Comparison of ENCODE assay signal across 13 cellular contexts in genomic region chr6:40910260-40910893, GRCh38.
DNase-seq lines count a peak whose midpoint lies in the region; ATAC-seq, FAIRE-seq and TF ChIP-seq lines count a peak whose summit lies in the region.
"Had no signal": no experiment of that assay in that cellular context is flagged by ENCODE, and none has a peak within 500 bp of the region (broad histone marks: within the 10 kb centered on the region; RNA-seq: fewer than 3 reads in every experiment).

No MANE protein-coding gene starts in this region.

- DNase-seq in activated CD4-positive, alpha-beta T cell treated with anti-CD3 and anti-CD28 coated beads for 36 hours = no peak
- DNase-seq in activated CD4-positive, alpha-beta T cell treated with anti-CD3 and anti-CD28 coated beads, Interleukin-2, amount 50 U/mL, for 1 hour = no peak
- DNase-seq in activated naive CD8-positive, alpha-beta T cell treated with anti-CD3 and anti-CD28 coated beads, Interleukin-2, amount 50 U/mL, for 24 hours = no peak
- no peak for DNase-seq in activated naive CD8-positive, alpha-beta T cell treated with anti-CD3 and anti-CD28 coated beads for 36 hours
- DNase-seq in bronchial epithelial cell (ENCODE audit: low read depth) (peak; percentile 41), endothelial cell (ENCODE audit: low spot score) (no peak), NCI-H1092 (lab: John Stamatoyannopoulos, UW) (no peak)
- DNase-seq: BE2C; CD4-positive, alpha-beta memory T cell had no signal

- peaks cover 7% of the 10 kb centered on the region for H3K4me1 Mint-ChIP-seq in activated CD4-positive, alpha-beta T cell treated with anti-CD3 and anti-CD28 coated beads for 36 hours
- peaks cover 3% of the 10 kb centered on the region for H3K4me1 Mint-ChIP-seq in activated naive CD8-positive, alpha-beta T cell treated with anti-CD3 and anti-CD28 coated beads, Interleukin-2, amount 50 U/mL, for 24 hours
- peaks cover 1% of the 10 kb centered on the region for H3K4me1 Mint-ChIP-seq in activated naive CD8-positive, alpha-beta T cell treated with anti-CD3 and anti-CD28 coated beads for 36 hours
- H3K4me1 Mint-ChIP-seq in endothelial cell (ENCODE audit: unreplicated experiment) = peaks cover 5% of the 10 kb centered on the region
- H3K4me1 Mint-ChIP-seq: CD4-positive, alpha-beta memory T cell had no signal

- H3K4me3 ChIP-seq in bronchial epithelial cell (ENCODE audit: low read depth, low read length) = no peak overlapping the region
- H3K4me3 ChIP-seq: GM12878 had no signal

- H3K27me3 Mint-ChIP-seq in activated CD4-positive, alpha-beta T cell treated with anti-CD3 and anti-CD28 coated beads for 36 hours = peaks cover 8% of the 10 kb centered on the region
- peaks cover 10% of the 10 kb centered on the region for H3K27me3 Mint-ChIP-seq in activated naive CD8-positive, alpha-beta T cell treated with anti-CD3 and anti-CD28 coated beads, Interleukin-2, amount 50 U/mL, for 24 hours
- peaks cover 18% of the 10 kb centered on the region for H3K27me3 Mint-ChIP-seq in activated naive CD8-positive, alpha-beta T cell treated with anti-CD3 and anti-CD28 coated beads for 36 hours
- peaks cover 1% of the 10 kb centered on the region for H3K27me3 Mint-ChIP-seq in endothelial cell (ENCODE audit: unreplicated experiment)

- H3K9me3 Mint-ChIP-seq in activated CD4-positive, alpha-beta T cell treated with anti-CD3 and anti-CD28 coated beads for 36 hours (ENCODE audit: low read depth) = no peaks in the 10 kb centered on the region
- H3K9me3 Mint-ChIP-seq in activated naive CD8-positive, alpha-beta T cell treated with anti-CD3 and anti-CD28 coated beads, Interleukin-2, amount 50 U/mL, for 24 hours = no peaks in the 10 kb centered on the region
- no peaks in the 10 kb centered on the region for H3K9me3 Mint-ChIP-seq in activated naive CD8-positive, alpha-beta T cell treated with anti-CD3 and anti-CD28 coated beads for 36 hours
- H3K9me3 Mint-ChIP-seq in endothelial cell (ENCODE audit: unreplicated experiment) = no peaks in the 10 kb centered on the region

- no peaks in the 10 kb centered on the region for H3K36me3 Mint-ChIP-seq in activated CD4-positive, alpha-beta T cell treated with anti-CD3 and anti-CD28 coated beads for 36 hours (ENCODE audit: low read depth)
- H3K36me3 Mint-ChIP-seq in activated naive CD8-positive, alpha-beta T cell treated with anti-CD3 and anti-CD28 coated beads, Interleukin-2, amount 50 U/mL, for 24 hours (ENCODE audit: low read depth) = no peaks in the 10 kb centered on the region
- no peaks in the 10 kb centered on the region for H3K36me3 Mint-ChIP-seq in activated naive CD8-positive, alpha-beta T cell treated with anti-CD3 and anti-CD28 coated beads for 36 hours
- H3K36me3 Mint-ChIP-seq in endothelial cell (ENCODE audit: low read depth, unreplicated experiment) = no peaks in the 10 kb centered on the region
- H3K36me3 Mint-ChIP-seq: CD4-positive, alpha-beta memory T cell had no signal

- peak; percentile 79 for ATAC-seq in activated CD4-positive, alpha-beta T cell treated with anti-CD3 and anti-CD28 coated beads for 36 hours
- ATAC-seq in activated naive CD8-positive, alpha-beta T cell treated with anti-CD3 and anti-CD28 coated beads, Interleukin-2, amount 50 U/mL, for 24 hours = peak; percentile 41
- ATAC-seq: GM12878, HCT116 had no signal

- POLR2A ChIA-PET in activated CD4-positive, alpha-beta T cell treated with anti-CD3 and anti-CD28 coated beads for 36 hours (lab: Charles Lee) = interaction anchor here (0.7 kb wide), 1 partner anchor 143 kb away, joined by 4 read pairs; the partner anchor contains the start of gene APOBEC2

- H3K27ac Mint-ChIP-seq in activated CD4-positive, alpha-beta T cell treated with anti-CD3 and anti-CD28 coated beads for 36 hours = no peak overlapping the region
- H3K27ac Mint-ChIP-seq in activated naive CD8-positive, alpha-beta T cell treated with anti-CD3 and anti-CD28 coated beads, Interleukin-2, amount 50 U/mL, for 24 hours = no peak overlapping the region
- H3K27ac Mint-ChIP-seq in activated naive CD8-positive, alpha-beta T cell treated with anti-CD3 and anti-CD28 coated beads for 36 hours = no peak overlapping the region
- no peak overlapping the region for H3K27ac Mint-ChIP-seq in endothelial cell (ENCODE audit: unreplicated experiment)
- H3K27ac Mint-ChIP-seq: CD4-positive, alpha-beta memory T cell had no signal

- TF ChIP-seq CTCF in bronchial epithelial cell (IDR thresholded peaks at IDR 0.05; ENCODE audit: insufficient read depth, low read length, severe bottlenecking) = no peak
- no peak for TF ChIP-seq CTCF in endothelial cell (IDR thresholded peaks at IDR 0.05; ENCODE audit: unreplicated experiment)

- H3K4me3 Mint-ChIP-seq in activated CD4-positive, alpha-beta T cell treated with anti-CD3 and anti-CD28 coated beads for 36 hours = no peak overlapping the region
- no peak overlapping the region for H3K4me3 Mint-ChIP-seq in activated naive CD8-positive, alpha-beta T cell treated with anti-CD3 and anti-CD28 coated beads, Interleukin-2, amount 50 U/mL, for 24 hours
- H3K4me3 Mint-ChIP-seq in activated naive CD8-positive, alpha-beta T cell treated with anti-CD3 and anti-CD28 coated beads for 36 hours = no peak overlapping the region
- H3K4me3 Mint-ChIP-seq in endothelial cell (ENCODE audit: unreplicated experiment) = no peak overlapping the region
- H3K4me3 Mint-ChIP-seq: CD4-positive, alpha-beta memory T cell had no signal

- no peaks in the 10 kb centered on the region for H3K36me3 ChIP-seq in bronchial epithelial cell (ENCODE audit: control insufficient read depth, insufficient read depth, low read length)
- H3K36me3 ChIP-seq: BE2C had no signal

- H3K27me3 ChIP-seq in bronchial epithelial cell (ENCODE audit: control insufficient read depth, insufficient read depth, low read length) = no peaks in the 10 kb centered on the region
- H3K27me3 ChIP-seq: BE2C had no signal

- intact Hi-C loops in activated CD4-positive, alpha-beta T cell treated with anti-CD3 and anti-CD28 coated beads for 36 hours (cut with DNase I, micrococcal nuclease) = loop anchor here in 1 of 2 experiments (1.0 to 5.0 kb wide), 2 partner anchors 33 to 117 kb away; no protein-coding TSS in a partner anchor

- CTCF ChIA-PET in activated CD4-positive, alpha-beta T cell treated with anti-CD3 and anti-CD28 coated beads for 36 hours (lab: Charles Lee) = interaction anchor here (0.6 to 0.7 kb wide), 2 partner anchors 61 to 565 kb away, joined by 3 read pairs; no protein-coding TSS in a partner anchor

- FAIRE-seq in bronchial epithelial cell (lab: Jason Lieb, UNC) = no peak
- FAIRE-seq: A204.1, GM12878, GM18507 had no signal
